Comparison of ENCODE assay signal across 14 cellular contexts in the genomic region with DNA sequence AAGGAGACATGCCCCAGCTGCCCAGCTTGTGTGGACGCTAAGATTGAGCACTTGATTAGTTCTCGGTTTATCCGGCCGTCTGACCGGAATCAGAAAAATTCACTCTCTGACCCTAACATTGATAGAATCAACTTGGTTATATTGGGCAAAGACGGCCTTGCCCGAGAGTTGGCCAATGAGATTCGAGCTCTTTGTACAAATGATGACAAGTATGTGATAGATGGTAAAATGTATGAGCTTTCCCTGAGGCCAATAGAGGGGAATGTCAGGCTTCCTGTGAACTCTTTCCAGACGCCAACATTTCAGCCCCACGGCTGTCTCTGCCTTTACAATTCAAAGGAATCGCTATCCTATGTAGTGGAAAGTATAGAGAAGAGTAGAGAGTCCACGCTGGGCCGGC. TPM values are rescaled to one million over a fixed set of nuclear protein-coding genes. Genes with fewer than 3 reads are reported as not detected.
DNase-seq lines count a peak whose midpoint lies in the region; ATAC-seq and TF ChIP-seq lines count a peak whose summit lies in the region.
"Had no signal": no experiment of that assay in that cellular context is flagged by ENCODE, and none has a peak within 500 bp of the region (broad histone marks: within the 10 kb centered on the region; RNA-seq: fewer than 3 reads in every experiment).

No MANE protein-coding gene starts in this region.

- no peaks in the 10 kb centered on the region for H3K9me3 ChIP-seq in spleen
- no peaks in the 10 kb centered on the region for H3K9me3 ChIP-seq in CD4-positive, alpha-beta memory T cell (ENCODE audit: control insufficient read depth in 1 of 2, low read length in 2 of 2)
- H3K9me3 ChIP-seq: BLaER1 had no signal

- H3K27ac Mint-ChIP-seq in activated CD8-positive, alpha-beta memory T cell treated with anti-CD3 and anti-CD28 coated beads, Interleukin-2, amount 10 ng/mL, durations not matched to agents 7 days and 5 days: peak overlapping the region; percentile 6
- peak overlapping the region in 3 of 5 experiments; percentile 14 to 57 (median 44) for H3K27ac Mint-ChIP-seq in brain
- peak overlapping the region in 2 of 3 experiments; percentile 21 to 28 for H3K27ac Mint-ChIP-seq in nephron
- no peak overlapping the region for H3K27ac Mint-ChIP-seq in CD4-positive, alpha-beta memory T cell
- no peak overlapping the region for H3K27ac Mint-ChIP-seq in endothelial cell (ENCODE audit: unreplicated experiment)

- no peaks in the 10 kb centered on the region for H3K27me3 ChIP-seq in spleen (replicated peaks in 1 of 7)
- H3K27me3 ChIP-seq in CD4-positive, alpha-beta memory T cell (ENCODE audit: insufficient read depth, low read length): no peaks in the 10 kb centered on the region
- H3K27me3 ChIP-seq: BLaER1 had no signal

- TF ChIP-seq CTCF in brain (conservative IDR thresholded peaks at IDR 0.05): no peak
- TF ChIP-seq CTCF in nephron (IDR thresholded peaks at IDR 0.05; ENCODE audit: unreplicated experiment in 3 of 3): no peak
- no peak for TF ChIP-seq CTCF in spleen (IDR thresholded peaks at IDR 0.05 in 8 of 11, conservative IDR thresholded peaks at IDR 0.05 in 3 of 11)
- TF ChIP-seq CTCF in endothelial cell (IDR thresholded peaks at IDR 0.05; ENCODE audit: unreplicated experiment): no peak

- no peak overlapping the region for H3K4me3 Mint-ChIP-seq in activated CD8-positive, alpha-beta memory T cell treated with anti-CD3 and anti-CD28 coated beads, Interleukin-2, amount 10 ng/mL, durations not matched to agents 7 days and 5 days
- H3K4me3 Mint-ChIP-seq in brain (peak overlapping the region in 1 of 5 experiments; percentile 34), nephron (no peak overlapping the region), endothelial cell (ENCODE audit: unreplicated experiment) (no peak overlapping the region)
- H3K4me3 Mint-ChIP-seq in CD4-positive, alpha-beta memory T cell: no peak overlapping the region

- intact Hi-C loops in spleen (cut with DNase I; ENCODE audit: low total_unique reads): no loop called here
- intact Hi-C loops in CD4-positive, alpha-beta memory T cell (cut with micrococcal nuclease): loop anchor here (5.0 kb wide), 1 partner anchor 37 kb away; no protein-coding TSS in a partner anchor

- ATAC-seq in activated CD8-positive, alpha-beta memory T cell treated with anti-CD3 and anti-CD28 coated beads, Interleukin-2, amount 10 ng/mL, durations not matched to agents 7 days and 5 days: no peak
- ATAC-seq in GM21367 (IDR thresholded peaks at IDR 0.05; ENCODE audit: unreplicated experiment): no peak
- ATAC-seq: HCT116 had no signal

- peak overlapping the region in 6 of 8 donors; percentile 14 to 62 (median 42) for H3K27ac ChIP-seq in spleen
- H3K27ac ChIP-seq in CD4-positive, alpha-beta memory T cell (ENCODE audit: low read depth, low read length): no peak overlapping the region
- H3K27ac ChIP-seq: 22Rv1, BLaER1, HL-60 had no signal

- H3K4me3 ChIP-seq in spleen: no peak overlapping the region
- H3K4me3 ChIP-seq in CD4-positive, alpha-beta memory T cell (ENCODE audit: low read length in 2 of 2): no peak overlapping the region
- H3K4me3 ChIP-seq: BLaER1 had no signal

- WGBS in spleen, 5 donors: 83 to 90% (median 86%) methylated on average over 13 of the region's 13 CpGs

- CTCF ChIA-PET in activated CD8-positive, alpha-beta memory T cell treated with anti-CD3 and anti-CD28 coated beads, Interleukin-2, amount 10 ng/mL, durations not matched to agents 7 days and 5 days (lab: Charles Lee): interaction anchor here (0.5 to 2.0 kb wide), 4 partner anchors 27 to 93 kb away, joined by 3 to 8 read pairs (median 6); no protein-coding TSS in a partner anchor
- CTCF ChIA-PET in CD4-positive, alpha-beta memory T cell (lab: Charles Lee; ENCODE audit: partially characterized antibody): interaction anchor here (1.4 to 2.0 kb wide), 3 partner anchors 8 to 93 kb away, joined by 5 to 6 read pairs (median 5); no protein-coding TSS in a partner anchor

- no peak for TF ChIP-seq POLR2A in spleen (IDR thresholded peaks at IDR 0.05)

- peaks cover 0 to 60% (median 30%) of the 10 kb centered on the region in 6 donors for H3K36me3 ChIP-seq in spleen
- H3K36me3 ChIP-seq in CD4-positive, alpha-beta memory T cell (ENCODE audit: insufficient read depth, low read length): peaks cover 38% of the 10 kb centered on the region

- peaks cover 40% of the 10 kb centered on the region for H3K36me3 Mint-ChIP-seq in activated CD8-positive, alpha-beta memory T cell treated with anti-CD3 and anti-CD28 coated beads, Interleukin-2, amount 10 ng/mL, durations not matched to agents 7 days and 5 days
- H3K36me3 Mint-ChIP-seq in brain (peaks cover 55% of the 10 kb centered on the region), nephron (ENCODE audit: low read depth) (peaks cover 58% of the 10 kb centered on the region), endothelial cell (ENCODE audit: low read depth, unreplicated experiment) (peaks cover 32% of the 10 kb centered on the region)
- peaks cover 51 to 53% of the 10 kb centered on the region in 2 donors for H3K36me3 Mint-ChIP-seq in CD4-positive, alpha-beta memory T cell

- peaks cover 48% of the 10 kb centered on the region for H3K4me1 Mint-ChIP-seq in activated CD8-positive, alpha-beta memory T cell treated with anti-CD3 and anti-CD28 coated beads, Interleukin-2, amount 10 ng/mL, durations not matched to agents 7 days and 5 days
- H3K4me1 Mint-ChIP-seq in brain (peaks cover 75% of the 10 kb centered on the region), nephron (peaks cover 32% of the 10 kb centered on the region), endothelial cell (ENCODE audit: unreplicated experiment) (peaks cover 14% of the 10 kb centered on the region)
- peaks cover 32 to 72% (median 50%) of the 10 kb centered on the region in 4 donors for H3K4me1 Mint-ChIP-seq in CD4-positive, alpha-beta memory T cell

- no peaks in the 10 kb centered on the region for H3K9me3 Mint-ChIP-seq in activated CD8-positive, alpha-beta memory T cell treated with anti-CD3 and anti-CD28 coated beads, Interleukin-2, amount 10 ng/mL, durations not matched to agents 7 days and 5 days (ENCODE audit: low read depth)
- H3K9me3 Mint-ChIP-seq in brain: no peaks in the 10 kb centered on the region
- no peaks in the 10 kb centered on the region for H3K9me3 Mint-ChIP-seq in nephron
- H3K9me3 Mint-ChIP-seq in CD4-positive, alpha-beta memory T cell: no peaks in the 10 kb centered on the region
- no peaks in the 10 kb centered on the region for H3K9me3 Mint-ChIP-seq in endothelial cell (ENCODE audit: unreplicated experiment)

- POLR2A ChIA-PET in CD4-positive, alpha-beta memory T cell (lab: Charles Lee; ENCODE audit: partially characterized antibody): interaction anchor here (1.1 to 1.4 kb wide), 2 partner anchors 12 to 13 kb away, joined by 3 to 4 read pairs; no protein-coding TSS in a partner anchor

- no peaks in the 10 kb centered on the region for H3K27me3 Mint-ChIP-seq in activated CD8-positive, alpha-beta memory T cell treated with anti-CD3 and anti-CD28 coated beads, Interleukin-2, amount 10 ng/mL, durations not matched to agents 7 days and 5 days
- H3K27me3 Mint-ChIP-seq in brain: no peaks in the 10 kb centered on the region
- no peaks in the 10 kb centered on the region for H3K27me3 Mint-ChIP-seq in nephron (ENCODE audit: low read depth)
- H3K27me3 Mint-ChIP-seq in CD4-positive, alpha-beta memory T cell: no peaks in the 10 kb centered on the region
- no peaks in the 10 kb centered on the region for H3K27me3 Mint-ChIP-seq in endothelial cell (ENCODE audit: unreplicated experiment)

- peaks cover 13 to 61% (median 27%) of the 10 kb centered on the region in 6 donors for H3K4me1 ChIP-seq in spleen
- H3K4me1 ChIP-seq in CD4-positive, alpha-beta memory T cell (ENCODE audit: insufficient read depth, low read length): peaks cover 23% of the 10 kb centered on the region

- no peak for DNase-seq in activated CD8-positive, alpha-beta memory T cell treated with anti-CD3 and anti-CD28 coated beads, Interleukin-2, amount 10 ng/mL, durations not matched to agents 7 days and 5 days
- no peak for DNase-seq in activated CD8-positive, alpha-beta memory T cell treated with anti-CD3 and anti-CD28 coated beads, Interleukin-2, amount 50 U/mL, for 4 hours
- DNase-seq in spleen (no peak), endothelial cell (ENCODE audit: low spot score) (no peak)
- DNase-seq in CD4-positive, alpha-beta memory T cell: no peak
- DNase-seq: DMS53, GF-D8 had no signal

RNA-seq across cellular contexts. Expression of a gene that starts 59.5 kb away (rescaled TPM):
- total RNA-seq in activated CD8-positive, alpha-beta memory T cell treated with anti-CD3 and anti-CD28 coated beads, Interleukin-2, amount 10 ng/mL, durations not matched to agents 7 days and 5 days: 10 to 100 TPM; 31.7 to 35.0 TPM
- polyA plus RNA-seq in brain (ENCODE audit: insufficient read depth, low read depth, low replicate concordance): 46.0 TPM
- 10 to 100 TPM; 26.0 to 49.4 (median 42.9) TPM for total RNA-seq in spleen
- 10 to 100 TPM in 1 of 3 donors, 1 to 10 TPM in 2; 2.3 to 10.8 (median 3.0) TPM for polyA plus RNA-seq in spleen
- 10 to 100 TPM; 47.5 to 49.0 TPM for total RNA-seq in CD4-positive, alpha-beta memory T cell
- 10 to 100 TPM in 1 of 2 donors, 1 to 10 TPM in 1; 1.1 to 10.6 TPM for polyA plus RNA-seq in CD4-positive, alpha-beta memory T cell
- total RNA-seq in endothelial cell (ENCODE audit: unreplicated experiment): 71.1 TPM

Comparison
In these comparisons a context has a peak if more than half of its experiments do, and no peak if none do; other contexts are left out.
1. H3K27ac Mint-ChIP-seq: peak in activated CD8-positive, alpha-beta memory T cell treated with anti-CD3 and anti-CD28 coated beads, Interleukin-2, amount 10 ng/mL, durations not matched to agents 7 days and 5 days (single experiment), brain (3 of 5) and nephron (2 of 3); none in CD4-positive, alpha-beta memory T cell (0 of 7) and endothelial cell (single experiment).